In genomic region chr1:63322944-63323865, GRCh38 we compare ENCODE assay signal across 8 cellular contexts. TPM values are rescaled to one million over a fixed set of nuclear protein-coding genes. Genes with fewer than 3 reads are reported as not detected.
DNase-seq lines count a peak whose midpoint lies in the region; ATAC-seq, FAIRE-seq and TF ChIP-seq lines count a peak whose summit lies in the region.

No MANE protein-coding gene starts in this region.

- H3K79me2 ChIP-seq in keratinocyte (ENCODE audit: control insufficient read depth, insufficient read depth, low read length) = no peaks in the 10 kb centered on the region

- TF ChIP-seq CTCF in keratinocyte (optimal IDR thresholded peaks at IDR 0.05 in 1 of 3, IDR thresholded peaks at IDR 0.05 in 1 of 3, conservative IDR thresholded peaks at IDR 0.05 in 1 of 3; ENCODE audit: extremely low read depth in 1 of 3, insufficient read depth in 2 of 3, low read length in 3 of 3) = peak in 2 of 3 experiments; percentile 6 to 8

- no peak overlapping the region for H3K27ac ChIP-seq in keratinocyte (ENCODE audit: control insufficient read depth, insufficient read depth, low read length)

- H4K20me1 ChIP-seq in keratinocyte (ENCODE audit: control insufficient read depth, extremely low read depth, insufficient read depth, low read length) = peaks cover 3% of the 10 kb centered on the region

- no peaks in the 10 kb centered on the region for H3K4me1 ChIP-seq in keratinocyte (ENCODE audit: control insufficient read depth, extremely low read depth, insufficient read depth, low read length)

- ATAC-seq in stimulated activated naive CD8-positive, alpha-beta T cell treated with anti-CD3 and anti-CD28 coated beads, Interleukin-15, Interleukin-2, amounts not matched to agents 100 U/mL and 50 U/mL, for 24 hours = peak; percentile 4
- ATAC-seq in GM21367 (IDR thresholded peaks at IDR 0.05; ENCODE audit: unreplicated experiment) = no peak

- peak overlapping the region; percentile 12 to 34 (median 22) for H3K4me3 ChIP-seq in keratinocyte (ENCODE audit: control insufficient read depth in 2 of 3, extremely low read depth in 1 of 3, insufficient read depth in 2 of 3, low read depth in 1 of 3, low read length in 3 of 3)

- H3K9me3 ChIP-seq in keratinocyte (ENCODE audit: control insufficient read depth, low read depth, low read length) = peaks cover 4% of the 10 kb centered on the region

- no peak overlapping the region for H2AFZ ChIP-seq in keratinocyte (ENCODE audit: control insufficient read depth, low read length)

- peak; percentile 15 for DNase-seq in NCI-H2107 treated with DMSO at 0.1 percent for 48 hours (lab: John Stamatoyannopoulos, UW; ENCODE audit: unreplicated experiment)
- DNase-seq in NCI-H2107 (lab: John Stamatoyannopoulos, UW) = no peak
- peak; percentile 64 for DNase-seq in NCI-H2171 treated with DMSO at 0.1 percent for 48 hours (lab: John Stamatoyannopoulos, UW)
- peak; percentile 29 for DNase-seq in activated effector memory CD4-positive, alpha-beta T cell treated with Interleukin-2 at 50 U/mL for 16 hours
- DNase-seq in keratinocyte (ENCODE audit: low read depth, low spot score) = no peak
- peak; percentile 45 for DNase-seq in stimulated activated naive CD8-positive, alpha-beta T cell treated with anti-CD3 and anti-CD28 coated beads, Interleukin-15, Interleukin-2, amounts not matched to agents 100 U/mL and 50 U/mL, for 24 hours
- DNase-seq in NAMALWA (ENCODE audit: low spot score) = no peak

- H3K4me2 ChIP-seq in keratinocyte (ENCODE audit: control insufficient read depth, extremely low read depth, insufficient read depth, low read depth, low read length) = peak overlapping the region; percentile 56

- no peak for FAIRE-seq in keratinocyte (lab: Jason Lieb, UNC)

- peaks cover 94% of the 10 kb centered on the region for H3K27me3 ChIP-seq in keratinocyte (ENCODE audit: control insufficient read depth, extremely low read depth, insufficient read depth, low read length)

- no peaks in the 10 kb centered on the region for H3K9me1 ChIP-seq in keratinocyte (ENCODE audit: control insufficient read depth, extremely low read depth, insufficient read depth, low read length)

- H3K9ac ChIP-seq in keratinocyte (ENCODE audit: control insufficient read depth, extremely low read depth, insufficient read depth, low read length) = no peak overlapping the region

- H3K36me3 ChIP-seq in keratinocyte (ENCODE audit: control insufficient read depth in 2 of 2, extremely low read depth in 1 of 2, insufficient read depth in 2 of 2, low read length in 2 of 2) = no peaks in the 10 kb centered on the region

- dilution Hi-C loops in keratinocyte (cut with MboI; ENCODE audit: extremely low pct_ligation_motif_present, low sequenced_read_pairs) = no loop called here

RNA-seq across cellular contexts. Expression of gene FOXD3, which starts 0.8 kb away (rescaled TPM):
- not detected in 3 replicates for polyA plus RNA-seq in keratinocyte
- polyA plus RNA-seq in keratinocyte (2011; ENCODE audit: low read depth) = not detected
- not detected in 2 replicates for polyA plus RNA-seq in keratinocyte (2011; cell fraction: cytosol; rRNA removed)
- polyA plus RNA-seq in keratinocyte (2011; cell fraction: nucleus; rRNA removed) = not detected in 2 replicates
- not detected in 2 replicates for polyA plus RNA-seq in keratinocyte (2012; ENCODE audit: low replicate concordance)
- polyA minus RNA-seq in keratinocyte = not detected in 3 replicates
- polyA minus RNA-seq in keratinocyte (2011; cell fraction: cytosol; rRNA and poly(A)+ RNA removed) = not detected
- polyA minus RNA-seq in keratinocyte (2011; cell fraction: nucleus; rRNA and poly(A)+ RNA removed) = not detected in 2 replicates

RNA-seq across cellular contexts. Expression of gene ALG6, which starts 44.2 kb away (rescaled TPM):
- 8.7 to 20.5 TPM (median 11.8 TPM) in 3 replicates for polyA plus RNA-seq in keratinocyte
- 5.8 TPM for polyA plus RNA-seq in keratinocyte (2011; ENCODE audit: low read depth)
- 4.4 and 8.3 TPM in 2 replicates for polyA plus RNA-seq in keratinocyte (2011; cell fraction: cytosol; rRNA removed)
- polyA plus RNA-seq in keratinocyte (2011; cell fraction: nucleus; rRNA removed) = 14.1 and 23.1 TPM in 2 replicates
- 6.2 and 8.7 TPM in 2 replicates for polyA plus RNA-seq in keratinocyte (2012; ENCODE audit: low replicate concordance)
- 0.85 to 13.5 TPM (median 6.5 TPM) in 3 replicates for polyA minus RNA-seq in keratinocyte
- polyA minus RNA-seq in keratinocyte (2011; cell fraction: cytosol; rRNA and poly(A)+ RNA removed) = 2.5 TPM
- polyA minus RNA-seq in keratinocyte (2011; cell fraction: nucleus; rRNA and poly(A)+ RNA removed) = 10.9 and 14.5 TPM in 2 replicates

Comparison
In these comparisons a context has a peak if more than half of its experiments do, and no peak if none do; other contexts are left out.
1. DNase-seq: peak in NCI-H2107 treated with DMSO at 0.1 percent for 48 hours (single experiment), NCI-H2171 treated with DMSO at 0.1 percent for 48 hours (single experiment), activated effector memory CD4-positive, alpha-beta T cell treated with Interleukin-2 at 50 U/mL for 16 hours (single experiment) and stimulated activated naive CD8-positive, alpha-beta T cell treated with anti-CD3 and anti-CD28 coated beads, Interleukin-15, Interleukin-2, amounts not matched to agents 100 U/mL and 50 U/mL, for 24 hours (single experiment); none in NCI-H2107 (single experiment), keratinocyte (single experiment) and NAMALWA (single experiment).